8 cellular contexts compared by ENCODE assay signal in the genomic region with DNA sequence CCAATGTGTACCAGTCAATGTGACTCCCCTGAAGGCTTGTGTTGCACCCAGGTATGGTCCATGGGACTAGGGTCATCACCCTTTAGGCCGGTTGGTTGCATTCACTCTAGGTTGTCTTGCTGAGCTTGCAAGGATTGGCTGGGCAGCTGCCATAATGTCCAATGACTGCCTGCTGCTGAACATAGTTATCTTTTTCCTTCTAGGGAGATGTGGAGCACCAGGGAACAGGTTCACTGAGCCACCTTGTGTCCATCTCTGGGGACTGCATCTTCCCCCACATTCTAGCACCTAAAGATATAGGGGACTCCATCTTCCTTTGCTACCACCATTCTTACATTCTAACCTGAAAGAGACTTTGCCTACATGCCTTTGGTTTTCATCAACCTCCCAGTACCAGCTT.
DNase-seq lines count a peak whose midpoint lies in the region; ATAC-seq, FAIRE-seq and TF ChIP-seq lines count a peak whose summit lies in the region.

No MANE protein-coding gene starts in this region.

- POLR2A ChIA-PET in GM12878 (lab: Charles Lee) = no interaction called here

- SMC1A ChIA-PET in GM12878 (lab: Charles Lee; ENCODE audit: uncharacterized antibody, unreplicated experiment) = interaction anchor here (1.7 to 2.7 kb wide), 2 partner anchors 37 to 727 kb away, joined by 6 to 9 read pairs; no protein-coding TSS in a partner anchor

- no peaks in the 10 kb centered on the region for H3K27me3 ChIP-seq in MM.1S (replicated peaks; ENCODE audit: insufficient read depth, low read length)
- no peaks in the 10 kb centered on the region for H3K27me3 ChIP-seq in GM12878 (replicated peaks in 1 of 2; ENCODE audit: control insufficient read depth in 2 of 2, insufficient read depth in 2 of 2, low read length in 1 of 2)
- no peaks in the 10 kb centered on the region for H3K27me3 ChIP-seq in kidney epithelial cell (ENCODE audit: control insufficient read depth, insufficient read depth, low read length)

- TF ChIP-seq POLR2A in GM12878 (IDR thresholded peaks at IDR 0.05; ENCODE audit: low read depth, low read length) = no peak

- FAIRE-seq in GM12878 (lab: Jason Lieb, UNC) = peak; percentile 84

- H3K79me2 ChIP-seq in MM.1S (ENCODE audit: low read length) (no peaks in the 10 kb centered on the region), GM12878 (ENCODE audit: control insufficient read depth, insufficient read depth, low read length) (no peaks in the 10 kb centered on the region)

- no peaks in the 10 kb centered on the region; the same call in 1 of the 2 replicates for H3F3A ChIP-seq in MM.1S (ENCODE audit: insufficient read depth, low read length)

- peak overlapping the region; percentile 5; the same call in 1 of the 2 replicates for H2AFZ ChIP-seq in MM.1S (ENCODE audit: low read length)
- H2AFZ ChIP-seq in GM12878 (ENCODE audit: control insufficient read depth, low read depth, low read length) = no peak overlapping the region

- in situ Hi-C loops in GM12878 (cut with MboI) = no loop called here

- H3K4me3 ChIP-seq in MM.1S (ENCODE audit: low read length) = no peak overlapping the region
- no peak overlapping the region for H3K4me3 ChIP-seq in GM12878
- H3K4me3 ChIP-seq in kidney epithelial cell (ENCODE audit: low read depth, low read length) = no peak overlapping the region

- peak; percentile 64 for DNase-seq in SIG-M5 treated with dmso at 0.1 percent for 504 hours (lab: John Stamatoyannopoulos, UW; ENCODE audit: unreplicated experiment)
- DNase-seq in SIG-M5 (lab: John Stamatoyannopoulos, UW) = no peak
- DNase-seq in MM.1S = peak; percentile 72
- DNase-seq in GM12878 (ENCODE audit: low read depth, low spot score) = peak; percentile 20
- no peak for DNase-seq in kidney epithelial cell (ENCODE audit: low read depth)
- DNase-seq in stimulated activated CD4-positive, alpha-beta T cell treated with anti-CD3 and anti-CD28 coated beads, Interleukin-4, amount 100 ng/mL, for 1 hour = peak; percentile 43

- no peaks in the 10 kb centered on the region for H4K20me1 ChIP-seq in MM.1S (ENCODE audit: insufficient read depth, low read length)
- H4K20me1 ChIP-seq in GM12878 (ENCODE audit: control insufficient read depth, insufficient read depth) = no peaks in the 10 kb centered on the region

- ATAC-seq in HG02571 (IDR thresholded peaks at IDR 0.05; ENCODE audit: unreplicated experiment) (peak; percentile 94), SK-N-SH treated with all-trans-retinoic acid at 6 μM for 48 hours (peak; percentile 77), GM12878 (peak; percentile 97)

- no peaks in the 10 kb centered on the region for H3K36me3 ChIP-seq in MM.1S (replicated peaks; ENCODE audit: insufficient read depth, low read length)
- no peaks in the 10 kb centered on the region for H3K36me3 ChIP-seq in GM12878 (ENCODE audit: control insufficient read depth in 2 of 2, insufficient read depth in 2 of 2, low read length in 1 of 2)
- no peaks in the 10 kb centered on the region for H3K36me3 ChIP-seq in kidney epithelial cell (ENCODE audit: control insufficient read depth, insufficient read depth, low read length)

- H3K9me3 ChIP-seq in MM.1S (replicated peaks; ENCODE audit: insufficient read depth, low read length) (no peaks in the 10 kb centered on the region), GM12878 (replicated peaks; ENCODE audit: control insufficient read depth, insufficient read depth, low read length) (no peaks in the 10 kb centered on the region)

- CTCF ChIA-PET in GM12878 (lab: Yijun Ruan, JAX) = interaction anchor here (0.8 to 4.3 kb wide), 7 partner anchors 15 to 905 kb away, joined by 3 to 31 read pairs (median 4); no protein-coding TSS in a partner anchor

- intact Hi-C loops in GM12878 (cut with micrococcal nuclease; ENCODE audit: unreplicated experiment) = loop anchor here (1.0 to 5.0 kb wide), 4 partner anchors 415 to 905 kb away; no protein-coding TSS in a partner anchor

- no peak overlapping the region for H3K27ac ChIP-seq in MM.1S (ENCODE audit: low read length)
- H3K27ac ChIP-seq in GM12878 (ENCODE audit: control insufficient read depth, insufficient read depth) = no peak overlapping the region

- 62% methylated on average over 1 of the region's 1 CpG for WGBS in GM12878 (ENCODE audit: insufficient coverage, insufficient replicate concordance, low lambda C conversion rate, missing lambda C conversion rate)

- TF ChIP-seq RAD21 in GM12878 (IDR thresholded peaks at IDR 0.05; ENCODE audit: insufficient read depth, low read depth, low read length) = peak; percentile 87

- H3K4me1 ChIP-seq in MM.1S (ENCODE audit: low read length) (peaks cover 34% of the 10 kb centered on the region), GM12878 (ENCODE audit: control insufficient read depth, insufficient read depth, low read length) (no peaks in the 10 kb centered on the region; the same call in 1 of the 2 replicates)

- RAD21 ChIA-PET in GM12878 (lab: Charles Lee; ENCODE audit: unreplicated experiment) = interaction anchor here (1.0 kb wide), 1 partner anchor 727 kb away, joined by 4 read pairs; no protein-coding TSS in a partner anchor

- H3K9ac ChIP-seq in MM.1S (ENCODE audit: low read length) (no peak overlapping the region), GM12878 (ENCODE audit: control insufficient read depth, insufficient read depth, low read length) (no peak overlapping the region)

- no peak for TF ChIP-seq EP300 in GM12878 (IDR thresholded peaks at IDR 0.05; ENCODE audit: borderline replicate concordance in 1 of 2, control insufficient read depth in 1 of 2, low read depth in 2 of 2, low read length in 2 of 2)

- TF ChIP-seq CTCF in MM.1S (IDR thresholded peaks at IDR 0.05; ENCODE audit: low read length) (peak; percentile 85), GM12878 (IDR thresholded peaks at IDR 0.05 in 2 of 3, conservative IDR thresholded peaks at IDR 0.05 in 1 of 3; ENCODE audit: control insufficient read depth in 2 of 3, extremely low read depth in 1 of 3, insufficient read depth in 1 of 3, low read depth in 3 of 3, low read length in 3 of 3) (peak; percentile 74 to 80 (median 78)), kidney epithelial cell (IDR thresholded peaks at IDR 0.05; ENCODE audit: insufficient read depth, low read length, poor library complexity, severe bottlenecking) (peak; percentile 66)

- H3K9me2 ChIP-seq in MM.1S (replicated peaks; ENCODE audit: insufficient read depth, low read length) = no peaks in the 10 kb centered on the region

- 0 out of 2 replicates have a peak overlapping the region, but pooled peaks have one; percentile 21 for H3K4me2 ChIP-seq in MM.1S (ENCODE audit: low read depth, low read length)
- H3K4me2 ChIP-seq in GM12878 (ENCODE audit: control insufficient read depth, insufficient read depth) = no peak overlapping the region

- no TSS peak for BruUV-seq in GM12878 (replicated peaks; lab: Mats Ljungman, UMichigan)

TF ChIP-seq in SK-N-SH treated with all-trans-retinoic acid at 6 μM for 48 hours, 23 proteins besides CTCF, POLR2A, EP300 and RAD21 (continues in another document):
- no peak for TF ChIP-seq TSHZ2 (CRISPR knock-in tag; IDR thresholded peaks at IDR 0.05)

TF ChIP-seq in GM12878, 131 proteins besides CTCF, POLR2A, EP300 and RAD21:
- TF ChIP-seq MYB (IDR thresholded peaks at IDR 0.05; ENCODE audit: borderline replicate concordance, low read depth, low read length) = no peak
- TF ChIP-seq ATF2 (IDR thresholded peaks at IDR 0.05; ENCODE audit: low read length) = no peak
- no peak for TF ChIP-seq NFIC (IDR thresholded peaks at IDR 0.05; ENCODE audit: low read depth, low read length)
- TF ChIP-seq SMC3 (IDR thresholded peaks at IDR 0.05; ENCODE audit: borderline replicate concordance, low read length) = peak; percentile 83
- no peak for TF ChIP-seq FOXK2 (IDR thresholded peaks at IDR 0.05)
- no peak for TF ChIP-seq BACH1 (IDR thresholded peaks at IDR 0.05; ENCODE audit: borderline replicate concordance)
- no peak for TF ChIP-seq MLLT1 (IDR thresholded peaks at IDR 0.05)
- no peak for TF ChIP-seq CBFB (IDR thresholded peaks at IDR 0.05; ENCODE audit: low read depth)
- no peak for TF ChIP-seq SREBF2 (IDR thresholded peaks at IDR 0.05; ENCODE audit: low read length)
- TF ChIP-seq KLF5 (IDR thresholded peaks at IDR 0.05; ENCODE audit: partially characterized antibody) = no peak
- TF ChIP-seq RFX5 (IDR thresholded peaks at IDR 0.05; ENCODE audit: low read depth, low read length) = no peak
- peak; percentile 80 for TF ChIP-seq YY1 (IDR thresholded peaks at IDR 0.05; ENCODE audit: low read depth, low read length)

Comparison
In these comparisons a context has a peak if more than half of its experiments do, and no peak if none do; other contexts are left out.
1. DNase-seq: peak in SIG-M5 treated with dmso at 0.1 percent for 504 hours (single experiment), MM.1S (single experiment), GM12878 (single experiment) and stimulated activated CD4-positive, alpha-beta T cell treated with anti-CD3 and anti-CD28 coated beads, Interleukin-4, amount 100 ng/mL, for 1 hour (single experiment); none in SIG-M5 (single experiment) and kidney epithelial cell (single experiment).
2. Peak in every context shown above with its lines, with median percentiles within 50 percentile points of each other: ATAC-seq and CTCF ChIP-seq.